10 cellular contexts compared by ENCODE assay signal in genomic region chr19:342128-342455, GRCh38. TPM values are rescaled to one million over a fixed set of nuclear protein-coding genes. Genes with fewer than 3 reads are reported as not detected.
DNase-seq lines count a peak whose midpoint lies in the region; TF ChIP-seq lines count a peak whose summit lies in the region.
"Had no signal": no experiment of that assay in that cellular context is flagged by ENCODE, and none has a peak within 500 bp of the region (broad histone marks: within the 10 kb centered on the region; RNA-seq: fewer than 3 reads in every experiment).

No MANE protein-coding gene starts in this region.

- peak overlapping the region; percentile 68 for H3K4me3 Mint-ChIP-seq in Calu3 (ENCODE audit: low read depth, unreplicated experiment)

- intact Hi-C loops in Calu3 (cut with micrococcal nuclease; ENCODE audit: unreplicated experiment) (no loop called here), PC-9 (cut with micrococcal nuclease; ENCODE audit: unreplicated experiment) (no loop called here), sigmoid colon (cut with DNase I) (no loop called here)

- DNase-seq in Calu3 (no peak), PC-9 (no peak), fibroblast of villous mesenchyme (ENCODE audit: low read depth) (no peak), sigmoid colon (peak; percentile 63), caudate nucleus (lab: John Stamatoyannopoulos, UW) (no peak), H4 (ENCODE audit: low spot score) (no peak), NCI-H526 (lab: John Stamatoyannopoulos, UW) (no peak)
- DNase-seq: NCI-H1930 had no signal

- TF ChIP-seq CTCF in Calu3 (IDR thresholded peaks at IDR 0.05; ENCODE audit: unreplicated experiment) (no peak), PC-9 (conservative IDR thresholded peaks at IDR 0.05) (no peak), fibroblast of villous mesenchyme (IDR thresholded peaks at IDR 0.05; ENCODE audit: insufficient read depth, low read depth, low read length) (no peak), sigmoid colon (IDR thresholded peaks at IDR 0.05) (no peak)

- no peaks in the 10 kb centered on the region for H3F3A ChIP-seq in PC-9 (ENCODE audit: insufficient read depth, low read depth)

- peak overlapping the region; percentile 80 for H3K4me2 ChIP-seq in PC-9

- H3K4me1 Mint-ChIP-seq in Calu3 (ENCODE audit: low read depth, unreplicated experiment), result peaks cover 31% of the 10 kb centered on the region

- no peak for TF ChIP-seq POLR2A in sigmoid colon (IDR thresholded peaks at IDR 0.05)

- H3K9me2 ChIP-seq in PC-9 (ENCODE audit: insufficient read depth), result no peaks in the 10 kb centered on the region

- no peak overlapping the region for H3K27ac ChIP-seq in PC-9
- H3K27ac ChIP-seq in sigmoid colon, result peak overlapping the region in 3 of 4 donors; percentile 79 to 85 (median 83)
- no peak overlapping the region for H3K27ac ChIP-seq in caudate nucleus (ENCODE audit: low read depth, low read length)
- H3K27ac ChIP-seq: body of pancreas, testis had no signal

- H2AFZ ChIP-seq in PC-9, result no peak overlapping the region

- H3K36me3 Mint-ChIP-seq in Calu3 (ENCODE audit: insufficient read depth, unreplicated experiment), result peaks cover 43% of the 10 kb centered on the region

- H3K27me3 ChIP-seq in PC-9 (ENCODE audit: insufficient read depth, low read depth), result no peaks in the 10 kb centered on the region
- H3K27me3 ChIP-seq in sigmoid colon, result no peaks in the 10 kb centered on the region
- H3K27me3 ChIP-seq: body of pancreas, testis had no signal

- H3K36me3 ChIP-seq in PC-9 (ENCODE audit: low read depth) (peaks cover 13% of the 10 kb centered on the region; the same call in 1 of the 2 replicates), sigmoid colon (no peaks in the 10 kb centered on the region)

- H3K4me3 ChIP-seq in PC-9 (no peak overlapping the region), fibroblast of villous mesenchyme (ENCODE audit: low read depth, low read length) (peak overlapping the region; percentile 75), sigmoid colon (peak overlapping the region in 2 of 4 donors; percentile 3 to 92)
- H3K4me3 ChIP-seq: body of pancreas, testis had no signal

- H3K9me3 Mint-ChIP-seq in Calu3 (ENCODE audit: low read depth, unreplicated experiment), result no peaks in the 10 kb centered on the region

- peaks cover 37% of the 10 kb centered on the region for H4K20me1 ChIP-seq in PC-9 (ENCODE audit: insufficient read depth)

- CTCF ChIA-PET in Calu3 (lab: Charles Lee), result no interaction called here
- CTCF ChIA-PET in PC-9 (lab: Charles Lee), result no interaction called here

- BruUV-seq in Calu3 (replicated peaks; lab: Mats Ljungman, UMichigan) (no TSS peak), PC-9 (replicated peaks; lab: Mats Ljungman, UMichigan) (no TSS peak)

- 94% methylated on average over 10 of the region's 10 CpGs for WGBS in sigmoid colon, 2 donors

- TF ChIP-seq EP300 in sigmoid colon (IDR thresholded peaks at IDR 0.05), result no peak

- no peaks in the 10 kb centered on the region for H3K27me3 Mint-ChIP-seq in Calu3 (ENCODE audit: unreplicated experiment)

- POLR2A ChIA-PET in PC-9 (lab: Charles Lee; ENCODE audit: unreplicated experiment), result no interaction called here

- peaks cover 66% of the 10 kb centered on the region for H3K79me2 ChIP-seq in PC-9 (ENCODE audit: low read depth)

- no peaks in the 10 kb centered on the region for H3K9me3 ChIP-seq in PC-9 (ENCODE audit: insufficient read depth, low read depth)
- H3K9me3 ChIP-seq in sigmoid colon, result no peaks in the 10 kb centered on the region
- H3K9me3 ChIP-seq: body of pancreas, testis had no signal

- H3K27ac Mint-ChIP-seq in Calu3 (ENCODE audit: unreplicated experiment), result peak overlapping the region; percentile 61

- H3K4me1 ChIP-seq in PC-9 (replicated peaks; ENCODE audit: insufficient read depth) (peaks cover 22% of the 10 kb centered on the region), sigmoid colon (peaks cover 0 to 42% (median 36%) of the 10 kb centered on the region in 4 donors)

RNA-seq across cellular contexts. Expression of gene MIER2, which starts 2.5 kb away (rescaled TPM):
- total RNA-seq in Calu3 (2022), result 22.8 and 28.4 TPM in 2 replicates
- total RNA-seq in PC-9 (2021), result 23.3 and 25.2 TPM in 2 replicates
- 18.0 and 19.9 TPM in 2 replicates for total RNA-seq in fibroblast of villous mesenchyme
- 10 to 100 TPM; 11.4 to 31.9 (median 13.0) TPM for total RNA-seq in sigmoid colon
- polyA plus RNA-seq in sigmoid colon, result 10 to 100 TPM in 1 of 3 donors, 1 to 10 TPM in 2; 6.6 to 15.5 (median 7.4) TPM
- 2.8 and 5.1 TPM in 2 replicates for total RNA-seq in H4 (2014; rRNA removed; shearing (Covaris generic))

RNA-seq across cellular contexts. Expression of gene PLPP2, which starts 50.9 kb away (rescaled TPM):
- total RNA-seq in Calu3 (2022) (113 and 126 TPM in 2 replicates), PC-9 (2021) (143 and 146 TPM in 2 replicates), fibroblast of villous mesenchyme (9.9 and 12.2 TPM in 2 replicates), sigmoid colon (1 to 10 TPM; 1.6 to 3.6 (median 2.3) TPM)
- 100 to 1,000 TPM in 1 of 3 donors, 10 to 100 TPM in 2; 22.2 to 111 (median 29.6) TPM for polyA plus RNA-seq in sigmoid colon
- 111 and 138 TPM in 2 replicates for total RNA-seq in H4 (2014; rRNA removed; shearing (Covaris generic))

Comparison
In these comparisons a context has a peak if more than half of its experiments do, and no peak if none do; other contexts are left out.
1. H3K27ac ChIP-seq: peak in sigmoid colon (3 of 4); none in PC-9 (single experiment) and caudate nucleus (single experiment).